Comparison of ENCODE assay signal across 8 cellular contexts in genomic region chr2:43611987-43612894, GRCh38. TPM values are rescaled to one million over a fixed set of nuclear protein-coding genes. Genes with fewer than 3 reads are reported as not detected.
DNase-seq lines count a peak whose midpoint lies in the region; ATAC-seq, FAIRE-seq and TF ChIP-seq lines count a peak whose summit lies in the region.

No MANE protein-coding gene starts in this region.

- no peaks in the 10 kb centered on the region for H3K36me3 ChIP-seq in esophagus muscularis mucosa

- no peak for TF ChIP-seq POLR2A in A549 (IDR thresholded peaks at IDR 0.05; ENCODE audit: low read length)
- no peak for TF ChIP-seq POLR2A in esophagus muscularis mucosa (IDR thresholded peaks at IDR 0.05; ENCODE audit: low read depth)

- peak; percentile 89 to 91 for TF ChIP-seq RAD21 in A549 (conservative IDR thresholded peaks at IDR 0.05 in 1 of 2, IDR thresholded peaks at IDR 0.05 in 1 of 2)

- POLR2A ChIA-PET in A549 (lab: Yijun Ruan, JAX): interaction anchor here (1.4 kb wide), 1 partner anchor 16 kb away, joined by 4 read pairs; the partner anchor contains the start of gene THADA

- DNase-seq in A549 (ENCODE audit: low read depth in 1 of 2, low spot score in 1 of 2): peak; percentile 58 to 82
- DNase-seq in HT1080 (ENCODE audit: low read depth): peak; percentile 67
- peak; percentile 90 for DNase-seq in OCI-M1 (lab: John Stamatoyannopoulos, UW)
- peak; percentile 66 for DNase-seq in activated T-cell treated with anti-CD3 and anti-CD28 coated beads for 1 hour (ENCODE audit: low read depth)
- no peak for DNase-seq in esophagus muscularis mucosa (ENCODE audit: extremely low spot score)
- DNase-seq in nephron progenitor cell: peak; percentile 76
- peak; percentile 57 for DNase-seq in stromal cell of bone marrow (ENCODE audit: low read depth)

- peaks cover 44% of the 10 kb centered on the region for H3K4me1 Mint-ChIP-seq in nephron progenitor cell

- H3K36me3 Mint-ChIP-seq in nephron progenitor cell (ENCODE audit: low read depth): no peaks in the 10 kb centered on the region

- CTCF ChIA-PET in A549 (lab: Yijun Ruan, JAX): interaction anchor here (0.7 to 7.8 kb wide), 30 partner anchors 7 to 664 kb away, joined by 3 to 107 read pairs (median 4); partner anchors contain the start of genes C1GALT1C1L, DYNC2LI1, PLEKHH2 and THADA

- H3K4me2 ChIP-seq in A549: peak overlapping the region; percentile 36

- ATAC-seq in A549 (peak; percentile 89 to 94), GM18502 (IDR thresholded peaks at IDR 0.05; ENCODE audit: poor library complexity, unreplicated experiment) (peak; percentile 84)

- H3K27me3 ChIP-seq in esophagus muscularis mucosa: no peaks in the 10 kb centered on the region

- H3K9me3 ChIP-seq in A549 (no peaks in the 10 kb centered on the region), esophagus muscularis mucosa (no peaks in the 10 kb centered on the region)

- H3K27me3 Mint-ChIP-seq in nephron progenitor cell (ENCODE audit: low read depth, poor library complexity): peaks cover 9% of the 10 kb centered on the region

- TF ChIP-seq CTCF in A549 (IDR thresholded peaks at IDR 0.05) (peak; percentile 95), esophagus muscularis mucosa (IDR thresholded peaks at IDR 0.05) (peak; percentile 79 to 89 (median 79)), nephron progenitor cell (IDR thresholded peaks at IDR 0.05) (peak; percentile 80)

- intact Hi-C loops in esophagus muscularis mucosa (cut with DNase I): loop anchor here (5.0 to 10.0 kb wide), 2 partner anchors 63 to 160 kb away; partner anchors contain the start of genes C1GALT1C1L and DYNC2LI1

- H3K4me1 ChIP-seq in A549: peaks cover 6% of the 10 kb centered on the region; the same call in 1 of the 3 replicates
- H3K4me1 ChIP-seq in esophagus muscularis mucosa: peaks cover 0 to 8% (median 2%) of the 10 kb centered on the region in 4 donors

- H3K4me3 ChIP-seq in A549: no peak overlapping the region
- peak overlapping the region in 1 of 4 donors; percentile 4 for H3K4me3 ChIP-seq in esophagus muscularis mucosa

- peak overlapping the region; percentile 45 to 55; a peak in 5 of 6 replicates for H3K27ac ChIP-seq in A549
- no peak overlapping the region for H3K27ac ChIP-seq in esophagus muscularis mucosa (replicated peaks in 1 of 4)

- WGBS in A549 (ENCODE audit: missing lambda C conversion rate): 42% methylated on average over 14 of the region's 14 CpGs
- WGBS in esophagus muscularis mucosa: 63% methylated on average over 14 of the region's 14 CpGs

- H3K4me3 Mint-ChIP-seq in nephron progenitor cell: no peak overlapping the region

- H3K27ac Mint-ChIP-seq in nephron progenitor cell: no peak overlapping the region

- no peak for TF ChIP-seq EP300 in A549 (IDR thresholded peaks at IDR 0.05)
- TF ChIP-seq EP300 in esophagus muscularis mucosa (IDR thresholded peaks at IDR 0.05): no peak

- FAIRE-seq in A549 (lab: Jason Lieb, UNC): peak; percentile 86

- H3K9me3 Mint-ChIP-seq in nephron progenitor cell: no peaks in the 10 kb centered on the region

TF ChIP-seq in A549, 52 proteins besides CTCF, POLR2A, EP300 and RAD21:
- TF ChIP-seq TP53 (CRISPR knock-in tag; IDR thresholded peaks at IDR 0.05) (no peak), CBX8 (IDR thresholded peaks at IDR 0.05) (no peak), SMC3 (IDR thresholded peaks at IDR 0.05) (peak; percentile 88)

RNA-seq across cellular contexts. Expression of gene THADA, which starts 16.4 kb away (rescaled TPM):
- polyA plus RNA-seq in A549 (2011; rRNA removed): 37.9 and 51.8 TPM in 2 replicates
- 21.4 and 24.3 TPM in 2 replicates for polyA plus RNA-seq in A549 (2012; cell fraction: cytosol; rRNA removed)
- 61.9 and 68.8 TPM in 2 replicates for polyA plus RNA-seq in A549 (2012; cell fraction: nucleus; rRNA removed)
- 21.8 to 24.2 TPM (median 23.5 TPM) in 3 replicates for polyA plus RNA-seq in A549 (2017; fragmentation: RNase III; extraction: RNeasy Plus Mini Kit Qiagen cat#74134 plus additional on column Dnase treatment)
- 137 and 166 TPM in 2 replicates for polyA minus RNA-seq in A549 (2011; rRNA and poly(A)+ RNA removed)
- 29.5 and 43.5 TPM in 2 replicates for total RNA-seq in HT1080 (2014; rRNA removed; shearing (Covaris generic))
- polyA plus RNA-seq in HT1080 (2015; cell fraction: cytosol; rRNA removed): 13.7 and 15.5 TPM in 2 replicates
- 73.6 and 76.3 TPM in 2 replicates for polyA plus RNA-seq in HT1080 (2015; cell fraction: nucleus; rRNA removed)
- 10 to 100 TPM; 17.2 to 28.7 (median 21.3) TPM for total RNA-seq in esophagus muscularis mucosa

RNA-seq across cellular contexts. Expression of gene PLEKHH2, which starts 24.8 kb away (rescaled TPM):
- polyA plus RNA-seq in A549 (2011; rRNA removed) (14.9 and 15.3 TPM in 2 replicates), A549 (2017; fragmentation: RNase III; extraction: RNeasy Plus Mini Kit Qiagen cat#74134 plus additional on column Dnase treatment) (0.68 to 0.92 TPM (median 0.90 TPM) in 3 replicates)
- 0.50 and 0.57 TPM in 2 replicates for polyA plus RNA-seq in A549 (2012; cell fraction: cytosol; rRNA removed)
- polyA plus RNA-seq in A549 (2012; cell fraction: nucleus; rRNA removed): 1.3 and 1.7 TPM in 2 replicates
- polyA minus RNA-seq in A549 (2011; rRNA and poly(A)+ RNA removed): 7.0 and 7.7 TPM in 2 replicates
- 0.29 and 0.40 TPM in 2 replicates for total RNA-seq in HT1080 (2014; rRNA removed; shearing (Covaris generic))
- 0.56 and 0.81 TPM in 2 replicates for polyA plus RNA-seq in HT1080 (2015; cell fraction: cytosol; rRNA removed)
- polyA plus RNA-seq in HT1080 (2015; cell fraction: nucleus; rRNA removed): 3.4 and 5.4 TPM in 2 replicates
- 10 to 100 TPM; 20.3 to 32.4 (median 25.1) TPM for total RNA-seq in esophagus muscularis mucosa

Comparison
In these comparisons a context has a peak if more than half of its experiments do, and no peak if none do; other contexts are left out.
1. H3K27ac ChIP-seq: peak in A549 (2 of 2); none in esophagus muscularis mucosa (0 of 4).
2. RNA of gene PLEKHH2, which starts 24.8 kb away (total RNA-seq): 20.3 to 32.4 TPM in esophagus muscularis mucosa; 0.29 to 0.40 TPM in HT1080; every median in the first group is over 10 times any median in the second.
3. Peak in every context shown above with its lines, with median percentiles within 50 percentile points of each other: CTCF ChIP-seq.